ENCODE assay signal across 9 cellular contexts in the genomic region with DNA sequence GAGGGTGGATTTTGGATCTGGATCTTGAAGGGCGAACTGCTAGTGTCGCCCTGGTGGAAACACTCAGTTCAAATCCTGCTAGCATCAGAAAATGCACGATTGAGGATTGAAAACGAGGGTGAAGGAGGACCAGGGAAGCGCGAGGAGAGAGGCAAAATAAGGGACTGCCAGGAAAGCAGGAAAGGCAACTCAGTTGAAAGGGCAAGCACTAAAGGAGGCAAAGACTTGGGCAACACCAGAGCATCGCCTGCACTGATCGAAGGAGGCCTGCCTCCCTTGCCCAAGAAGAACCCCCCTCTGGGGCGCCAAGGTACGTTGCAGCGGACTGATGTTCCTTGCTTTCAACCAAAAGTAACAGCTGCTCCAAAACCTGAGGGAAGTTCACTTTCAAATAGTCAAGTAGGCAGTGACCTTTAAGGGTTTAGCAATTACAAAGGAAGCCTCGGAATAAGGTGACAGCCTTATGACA. TPM values are rescaled to one million over a fixed set of nuclear protein-coding genes. Genes with fewer than 3 reads are reported as not detected.
DNase-seq lines count a peak whose midpoint lies in the region; ATAC-seq and TF ChIP-seq lines count a peak whose summit lies in the region.
"Had no signal": no experiment of that assay in that cellular context is flagged by ENCODE, and none has a peak within 500 bp of the region (broad histone marks: within the 10 kb centered on the region; RNA-seq: fewer than 3 reads in every experiment).

No MANE protein-coding gene starts in this region.

- TF ChIP-seq EP300 in suprapubic skin (IDR thresholded peaks at IDR 0.05), result no peak

- no peak overlapping the region for H3K4ac ChIP-seq in IMR-90 (ENCODE audit: low read depth, low read length)
- no peak overlapping the region for H3K4ac ChIP-seq in mesendoderm (ENCODE audit: low read depth, low read length)

- no peak overlapping the region for H2BK120ac ChIP-seq in IMR-90 (ENCODE audit: low read depth, low read length)
- H2BK120ac ChIP-seq in mesendoderm (ENCODE audit: low read depth, low read length), result no peak overlapping the region

- no peak for TF ChIP-seq RAD21 in IMR-90 (IDR thresholded peaks at IDR 0.05; ENCODE audit: low read length)

- H3K36me3 ChIP-seq in IMR-90 (ENCODE audit: control insufficient read depth, insufficient read depth, low read length), result no peaks in the 10 kb centered on the region
- H3K36me3 ChIP-seq in mesendoderm (ENCODE audit: control insufficient read depth, insufficient read depth, low read length), result no peaks in the 10 kb centered on the region
- H3K36me3 ChIP-seq in suprapubic skin, result no peaks in the 10 kb centered on the region
- no peaks in the 10 kb centered on the region for H3K36me3 ChIP-seq in mucosa of descending colon (ENCODE audit: low read depth)

- CTCF ChIA-PET in IMR-90 (lab: Yijun Ruan, JAX), result no interaction called here
- CTCF ChIA-PET in activated CD4-positive, alpha-beta memory T cell treated with anti-CD3 and anti-CD28 coated beads for 36 hours (lab: Charles Lee), result no interaction called here

- H3K9me3 Mint-ChIP-seq in activated CD4-positive, alpha-beta memory T cell treated with anti-CD3 and anti-CD28 coated beads for 36 hours, result no peaks in the 10 kb centered on the region

- no peaks in the 10 kb centered on the region for H3K79me2 ChIP-seq in mesendoderm (ENCODE audit: control insufficient read depth, insufficient read depth, low read length)

- TF ChIP-seq CTCF in IMR-90 (conservative IDR thresholded peaks at IDR 0.05; ENCODE audit: low read depth, low read length) (no peak), epithelial cell of esophagus (IDR thresholded peaks at IDR 0.05; ENCODE audit: insufficient read depth, low read depth, low read length, missing control alignments) (no peak), suprapubic skin (IDR thresholded peaks at IDR 0.05) (no peak), mucosa of descending colon (IDR thresholded peaks at IDR 0.05) (no peak)

- TF ChIP-seq POLR2A in IMR-90 (IDR thresholded peaks at IDR 0.05; ENCODE audit: low read depth, low read length) (no peak), suprapubic skin (IDR thresholded peaks at IDR 0.05) (no peak)

- H3K4me3 Mint-ChIP-seq in activated CD4-positive, alpha-beta memory T cell treated with anti-CD3 and anti-CD28 coated beads for 36 hours, result no peak overlapping the region

- H3K4me1 ChIP-seq in IMR-90 (ENCODE audit: control insufficient read depth, insufficient read depth, low read length) (no peaks in the 10 kb centered on the region), mesendoderm (ENCODE audit: control insufficient read depth, low read depth, low read length) (peaks cover 3% of the 10 kb centered on the region), suprapubic skin (peaks cover 46% of the 10 kb centered on the region), mucosa of descending colon (ENCODE audit: low read depth) (peaks cover 5% of the 10 kb centered on the region)

- no peaks in the 10 kb centered on the region for H3K9me1 ChIP-seq in IMR-90 (ENCODE audit: insufficient read depth, low read length)

- H4K20me1 ChIP-seq in IMR-90 (ENCODE audit: insufficient read depth, low read length), result no peaks in the 10 kb centered on the region

- H3K4me1 Mint-ChIP-seq in activated CD4-positive, alpha-beta memory T cell treated with anti-CD3 and anti-CD28 coated beads for 36 hours (ENCODE audit: low read depth), result no peaks in the 10 kb centered on the region

- H2AK5ac ChIP-seq in IMR-90 (ENCODE audit: low read depth, low read length) (no peak overlapping the region), mesendoderm (ENCODE audit: low read length) (no peak overlapping the region)

- POLR2A ChIA-PET in IMR-90 (lab: Charles Lee; ENCODE audit: unreplicated experiment), result no interaction called here
- POLR2A ChIA-PET in activated CD4-positive, alpha-beta memory T cell treated with anti-CD3 and anti-CD28 coated beads for 36 hours (lab: Charles Lee), result no interaction called here

- no peak overlapping the region for H3K56ac ChIP-seq in IMR-90 (ENCODE audit: extremely low read depth, insufficient read depth, low read length)
- H3K56ac ChIP-seq in mesendoderm (ENCODE audit: low read length), result peak overlapping the region; percentile 69

- H3K79me1 ChIP-seq in IMR-90 (ENCODE audit: low read depth in 1 of 2, low read length in 2 of 2) (no peaks in the 10 kb centered on the region), mesendoderm (ENCODE audit: low read length) (no peaks in the 10 kb centered on the region)

- WGBS in IMR-90 (ENCODE audit: extremely low coverage in 2 of 2, insufficient read length in 1 of 2), 2 experiments, result no CpG with 5 or more reads among the region's 12 CpGs
- no CpG with 5 or more reads among the region's 12 CpGs for WGBS in mesendoderm (ENCODE audit: extremely low coverage, insufficient coverage, low lambda C conversion rate)
- WGBS in suprapubic skin, result 24% methylated on average over 12 of the region's 12 CpGs

- dilution Hi-C loops in IMR-90 (cut with HindIII; ENCODE audit: low sequenced_read_pairs, unreplicated experiment), result no loop called here

- H3K18ac ChIP-seq in IMR-90 (ENCODE audit: low read depth, low read length), result no peak overlapping the region
- H3K18ac ChIP-seq in mesendoderm (ENCODE audit: low read length), result no peak overlapping the region

- H2BK5ac ChIP-seq in IMR-90 (ENCODE audit: low read depth, low read length, poor library complexity, severe bottlenecking) (no peak overlapping the region), mesendoderm (ENCODE audit: low read length) (no peak overlapping the region)

- intact Hi-C loops in IMR-90 (cut with micrococcal nuclease) (no loop called here), mucosa of descending colon (cut with DNase I, micrococcal nuclease) (no loop called here)
- intact Hi-C loops in activated CD4-positive, alpha-beta memory T cell treated with anti-CD3 and anti-CD28 coated beads for 36 hours (cut with micrococcal nuclease), result no loop called here

- no peak overlapping the region for H3K14ac ChIP-seq in IMR-90 (replicated peaks; ENCODE audit: low read depth, low read length)

- H2BK20ac ChIP-seq in IMR-90 (ENCODE audit: low read depth, low read length), result no peak overlapping the region

- H3K9me3 ChIP-seq in IMR-90 (ENCODE audit: control insufficient read depth, insufficient read depth, low read length), result no peaks in the 10 kb centered on the region
- H3K9me3 ChIP-seq in suprapubic skin, result no peaks in the 10 kb centered on the region
- H3K9me3 ChIP-seq in mucosa of descending colon, result no peaks in the 10 kb centered on the region

- peaks cover 22% of the 10 kb centered on the region for H3K27me3 ChIP-seq in IMR-90 (ENCODE audit: control insufficient read depth, insufficient read depth, low read length)
- H3K27me3 ChIP-seq in mesendoderm (ENCODE audit: insufficient read depth, low read length, poor library complexity), result no peaks in the 10 kb centered on the region
- H3K27me3 ChIP-seq in suprapubic skin, result no peaks in the 10 kb centered on the region

- H4K5ac ChIP-seq in IMR-90 (ENCODE audit: low read depth, low read length), result no peak overlapping the region
- H4K5ac ChIP-seq in mesendoderm (ENCODE audit: low read length), result no peak overlapping the region

- H3K23ac ChIP-seq in IMR-90 (ENCODE audit: low read depth, low read length) (no peak overlapping the region; the same call in 1 of the 2 replicates), mesendoderm (ENCODE audit: low read length) (no peak overlapping the region)

- ATAC-seq in IMR-90 (ENCODE audit: low read depth) (no peak), mucosa of descending colon (no peak)

- H3K9ac ChIP-seq in IMR-90 (ENCODE audit: low read depth, low read length) (no peak overlapping the region; the same call in 1 of the 2 replicates), mesendoderm (ENCODE audit: low read length) (peak overlapping the region; percentile 54)

- no peak overlapping the region for H4K8ac ChIP-seq in IMR-90 (ENCODE audit: low read depth in 2 of 2, low read length in 2 of 2)
- H4K8ac ChIP-seq in mesendoderm (ENCODE audit: low read depth, low read length), result no peak overlapping the region

- H2BK15ac ChIP-seq in IMR-90 (ENCODE audit: low read depth, low read length), result no peak overlapping the region
- H2BK15ac ChIP-seq in mesendoderm (replicated peaks; ENCODE audit: low read depth), result no peak overlapping the region

- H3K4me3 ChIP-seq in IMR-90 (ENCODE audit: insufficient read depth, low read depth, low read length), result peak overlapping the region; percentile 27; the same call in 1 of the 2 replicates
- H3K4me3 ChIP-seq in epithelial cell of esophagus (ENCODE audit: low read length), result peak overlapping the region; percentile 35
- peak overlapping the region; percentile 13 for H3K4me3 ChIP-seq in mesendoderm (ENCODE audit: low read length)
- H3K4me3 ChIP-seq in suprapubic skin, result peak overlapping the region; percentile 55
- no peak overlapping the region for H3K4me3 ChIP-seq in mucosa of descending colon

- peak overlapping the region; percentile 79 for H2AFZ ChIP-seq in IMR-90 (replicated peaks; ENCODE audit: low read length, poor library complexity)

- H2AK9ac ChIP-seq in IMR-90 (replicated peaks; ENCODE audit: low read depth, low read length, poor library complexity), result no peak overlapping the region

- no peaks in the 10 kb centered on the region for H3K36me3 Mint-ChIP-seq in activated CD4-positive, alpha-beta memory T cell treated with anti-CD3 and anti-CD28 coated beads for 36 hours

- DNase-seq in IMR-90 (no peak), epithelial cell of esophagus (ENCODE audit: low read depth) (no peak), mesendoderm (no peak), suprapubic skin (ENCODE audit: low spot score in 2 of 2) (no peak), NCI-H2081 (lab: John Stamatoyannopoulos, UW) (no peak), NCI-H2171 treated with DMSO at 0.1 percent for 48 hours (lab: John Stamatoyannopoulos, UW) (no peak), mucosa of descending colon (no peak)
- no peak for DNase-seq in activated CD4-positive, alpha-beta memory T cell treated with anti-CD3 and anti-CD28 coated beads for 36 hours
- DNase-seq: midbrain had no signal

- H3K27me3 Mint-ChIP-seq in activated CD4-positive, alpha-beta memory T cell treated with anti-CD3 and anti-CD28 coated beads for 36 hours, result no peaks in the 10 kb centered on the region

- in situ Hi-C loops in IMR-90 (cut with MboI; ENCODE audit: low sequenced_read_pairs), result no loop called here

- H3K27ac ChIP-seq in IMR-90 (ENCODE audit: insufficient read depth, low read length), result no peak overlapping the region
- H3K27ac ChIP-seq in mesendoderm (ENCODE audit: low read depth, low read length), result no peak overlapping the region
- H3K27ac ChIP-seq in suprapubic skin, result peak overlapping the region; percentile 57

- no TSS peak for BruUV-seq in IMR-90 (replicated peaks; lab: Mats Ljungman, UMichigan)

- no peak overlapping the region for H4K91ac ChIP-seq in IMR-90 (ENCODE audit: insufficient read depth, low read depth, low read length)

- no peak overlapping the region for H3K27ac Mint-ChIP-seq in activated CD4-positive, alpha-beta memory T cell treated with anti-CD3 and anti-CD28 coated beads for 36 hours

- H3K4me2 ChIP-seq in IMR-90 (ENCODE audit: low read depth, low read length) (peak overlapping the region; percentile 57), mesendoderm (ENCODE audit: low read length) (peak overlapping the region; percentile 87)

RNA-seq across cellular contexts. Expression of a gene that starts 0.3 kb away (rescaled TPM):
- total RNA-seq in IMR-90 (2012; rRNA removed) (not detected in 2 replicates), suprapubic skin (10 to 100 TPM in 1 of 4 donors, 1 to 10 TPM in 3; 4.2 to 15.2 (median 4.9) TPM), mucosa of descending colon (10 to 100 TPM in 1 of 3 donors, 1 to 10 TPM in 1, under 1 TPM in 1; 0.35 to 20.5 (median 2.1) TPM)
- polyA plus RNA-seq in IMR-90 (2012; rRNA removed), result 0.05 TPM in 1 of 2 replicates, not detected in the other
- polyA plus RNA-seq in IMR-90 (2012; cell fraction: cytosol; rRNA removed), result 0.01 TPM in 1 of 2 replicates, not detected in the other
- 0.22 TPM in 1 of 2 replicates, not detected in the other for polyA plus RNA-seq in IMR-90 (2012; cell fraction: nucleus; rRNA removed; ENCODE audit: low replicate concordance)
- 1.4 TPM for polyA plus RNA-seq in mesendoderm (2013, experiment 1 of 2)
- 1.1 TPM for polyA plus RNA-seq in mesendoderm (2013, experiment 2 of 2)
- not detected for total RNA-seq in activated CD4-positive, alpha-beta memory T cell treated with anti-CD3 and anti-CD28 coated beads for 36 hours
